ENCODE assay signal across 9 cellular contexts in genomic region chr10:98415710-98416077, GRCh38. TPM values are rescaled to one million over a fixed set of nuclear protein-coding genes. Genes with fewer than 3 reads are reported as not detected.
A peak's percentile ranks its signal among the peaks of the same experiment; 100 is the strongest.
DNase-seq lines count a peak whose midpoint lies in the region; ATAC-seq and TF ChIP-seq lines count a peak whose summit lies in the region.
"Had no signal": no experiment of that assay in that cellular context is flagged by ENCODE, and none has a peak within 500 bp of the region (broad histone marks: within the 10 kb centered on the region; RNA-seq: fewer than 3 reads in every experiment).

No MANE protein-coding gene starts in this region.

- peak; percentile 26 for DNase-seq in DMS 273 (lab: John Stamatoyannopoulos, UW; ENCODE audit: unreplicated experiment)
- DNase-seq in DMS 273 treated with DMSO at 0.1 percent for 48 hours (lab: John Stamatoyannopoulos, UW), result no peak
- DNase-seq in SK-MEL-5 (ENCODE audit: low read depth, low spot score), result peak; percentile 11
- peak; percentile 23 for DNase-seq in fibroblast of villous mesenchyme (ENCODE audit: low read depth)
- peak; percentile 10 for DNase-seq in smooth muscle cell of the brain vasculature (ENCODE audit: low read depth, low spot score)
- no peak for DNase-seq in central memory CD4-positive, alpha-beta T cell
- DNase-seq: NK-92 treated with Interleukin-12 subunit alpha and Interleukin-12 subunit beta, amount 100 ng/mL, for 24 hours had no signal

- no peak overlapping the region for H3K4me3 ChIP-seq in fibroblast of villous mesenchyme (ENCODE audit: low read depth, low read length)

- no peak for TF ChIP-seq CTCF in fibroblast of villous mesenchyme (IDR thresholded peaks at IDR 0.05; ENCODE audit: insufficient read depth, low read depth, low read length)

- in situ Hi-C loops in SK-MEL-5 (cut with HindIII; ENCODE audit: low pct_unique_long_range_greater_than_20kb, low sequenced_read_pairs), result no loop called here

- no peak for ATAC-seq in GM19324 (IDR thresholded peaks at IDR 0.05; ENCODE audit: low FRiP score, unreplicated experiment)
- no peak for ATAC-seq in HG03045 (IDR thresholded peaks at IDR 0.05; ENCODE audit: unreplicated experiment)

RNA-seq across cellular contexts. Expression of gene PYROXD2, which starts 0.7 kb away (rescaled TPM):
- 2.2 and 3.2 TPM in 2 replicates for total RNA-seq in SK-MEL-5 (2014; rRNA removed; shearing (Covaris generic))
- 4.5 and 5.2 TPM in 2 replicates for polyA plus RNA-seq in SK-MEL-5 (2015; cell fraction: cytosol; rRNA removed)
- polyA plus RNA-seq in SK-MEL-5 (2015; cell fraction: nucleus; rRNA removed), result 20.2 and 30.6 TPM in 2 replicates
- 9.0 and 10.8 TPM in 2 replicates for total RNA-seq in fibroblast of villous mesenchyme

RNA-seq across cellular contexts. Expression of gene HPS1, which starts 31.0 kb away (rescaled TPM):
- 31.1 and 36.4 TPM in 2 replicates for total RNA-seq in SK-MEL-5 (2014; rRNA removed; shearing (Covaris generic))
- 54.3 and 68.0 TPM in 2 replicates for polyA plus RNA-seq in SK-MEL-5 (2015; cell fraction: cytosol; rRNA removed)
- 156 and 173 TPM in 2 replicates for polyA plus RNA-seq in SK-MEL-5 (2015; cell fraction: nucleus; rRNA removed)
- total RNA-seq in fibroblast of villous mesenchyme, result 43.2 and 49.3 TPM in 2 replicates

Comparison
In these comparisons a context has a peak if more than half of its experiments do, and no peak if none do; other contexts are left out.
1. DNase-seq: peak in DMS 273 (single experiment), SK-MEL-5 (single experiment), fibroblast of villous mesenchyme (single experiment) and smooth muscle cell of the brain vasculature (single experiment); none in DMS 273 treated with DMSO at 0.1 percent for 48 hours (single experiment) and central memory CD4-positive, alpha-beta T cell (single experiment).